Comparison of ENCODE assay signal across 9 cellular contexts in genomic region chrX:1502241-1502640, GRCh38. TPM values are rescaled to one million over a fixed set of nuclear protein-coding genes. Genes with fewer than 3 reads are reported as not detected.
DNase-seq lines count a peak whose midpoint lies in the region; ATAC-seq lines count a peak whose summit lies in the region.
"Had no signal": no experiment of that assay in that cellular context is flagged by ENCODE, and none has a peak within 500 bp of the region (broad histone marks: within the 10 kb centered on the region; RNA-seq: fewer than 3 reads in every experiment).

No MANE protein-coding gene starts in this region.

- H3K9me3 ChIP-seq in neuronal stem cell (replicated peaks in 1 of 2; ENCODE audit: control insufficient read depth in 2 of 2, insufficient read depth in 1 of 2, low read depth in 1 of 2, low read length in 2 of 2) (no peaks in the 10 kb centered on the region), trophoblast cell (ENCODE audit: insufficient read depth, low read depth, low read length) (no peaks in the 10 kb centered on the region)

- no peak overlapping the region for H3K4me3 ChIP-seq in neuronal stem cell (ENCODE audit: low read length in 2 of 2)
- H3K4me3 ChIP-seq in trophoblast cell (ENCODE audit: low read depth, low read length) = no peak overlapping the region

- H3K79me1 ChIP-seq in neuronal stem cell (ENCODE audit: low read depth, low read length) (no peaks in the 10 kb centered on the region), trophoblast cell (ENCODE audit: low read length) (no peaks in the 10 kb centered on the region)

- WGBS in neuronal stem cell (ENCODE audit: extremely low coverage in 2 of 2, insufficient read length in 2 of 2, insufficient replicate concordance in 1 of 2), 2 donors = no CpG with 5 or more reads among the region's 12 CpGs
- WGBS in trophoblast cell (ENCODE audit: extremely low coverage, insufficient coverage, insufficient read length) = no CpG with 5 or more reads among the region's 12 CpGs

- H2BK12ac ChIP-seq in neuronal stem cell (ENCODE audit: low read length) (no peak overlapping the region), trophoblast cell (ENCODE audit: low read length) (no peak overlapping the region)

- peak overlapping the region; percentile 42 for H3K27ac Mint-ChIP-seq in T-helper 2 cell treated with Interferon-gamma antibody and Interleukin-4, amounts not matched to agents 5 μg/mL and 100 μg/mL, for 36 hours

- H2BK5ac ChIP-seq in neuronal stem cell (ENCODE audit: low read length) (no peak overlapping the region), trophoblast cell (ENCODE audit: low read depth, low read length, poor library complexity) (no peak overlapping the region)

- H3K36me3 Mint-ChIP-seq in T-helper 2 cell treated with Interferon-gamma antibody and Interleukin-4, amounts not matched to agents 5 μg/mL and 100 μg/mL, for 36 hours (ENCODE audit: low read depth) = peaks cover 43% of the 10 kb centered on the region

- H3K4me2 ChIP-seq in neuronal stem cell (ENCODE audit: insufficient read depth, low read length, poor library complexity, severe bottlenecking) (no peak overlapping the region), trophoblast cell (ENCODE audit: low read length) (no peak overlapping the region)

- no peaks in the 10 kb centered on the region for H3K27me3 Mint-ChIP-seq in T-helper 2 cell treated with Interferon-gamma antibody and Interleukin-4, amounts not matched to agents 5 μg/mL and 100 μg/mL, for 36 hours (ENCODE audit: low read depth)

- no peak overlapping the region for H4K91ac ChIP-seq in neuronal stem cell (ENCODE audit: low read depth, low read length, poor library complexity)
- no peak overlapping the region for H4K91ac ChIP-seq in trophoblast cell (ENCODE audit: low read depth, low read length)

- H3K36me3 ChIP-seq in neuronal stem cell (replicated peaks in 1 of 2; ENCODE audit: control insufficient read depth in 2 of 2, insufficient read depth in 2 of 2, low read length in 2 of 2) (no peaks in the 10 kb centered on the region), trophoblast cell (ENCODE audit: control insufficient read depth in 1 of 2, insufficient read depth in 2 of 2, low read length in 2 of 2) (no peaks in the 10 kb centered on the region)

- H3K9ac ChIP-seq in neuronal stem cell (ENCODE audit: low read depth, low read length, poor library complexity) (no peak overlapping the region), trophoblast cell (ENCODE audit: low read length) (no peak overlapping the region)

- H4K8ac ChIP-seq in neuronal stem cell (ENCODE audit: low read depth, low read length) (no peak overlapping the region), trophoblast cell (ENCODE audit: low read depth, low read length) (no peak overlapping the region)

- DNase-seq in T-helper 2 cell treated with Interferon-gamma antibody and Interleukin-4, amounts not matched to agents 5 μg/mL and 100 μg/mL, for 36 hours (ENCODE audit: low spot score) = no peak
- DNase-seq in T-helper 2 cell (no peak), NAMALWA (ENCODE audit: low spot score) (peak; percentile 90), neuronal stem cell (ENCODE audit: low spot score) (no peak), trophoblast cell (no peak), Ammon's horn (ENCODE audit: low spot score) (no peak), NCI-H187 treated with DMSO at 0.1 percent for 48 hours (lab: John Stamatoyannopoulos, UW) (no peak)
- DNase-seq: mammary epithelial cell had no signal

- H2AFZ ChIP-seq in neuronal stem cell (ENCODE audit: low read length) (no peak overlapping the region), trophoblast cell (ENCODE audit: insufficient read depth, low read length, poor library complexity) (no peak overlapping the region)

- H4K12ac ChIP-seq in trophoblast cell (ENCODE audit: low read depth, low read length) = no peak overlapping the region

- H2AK5ac ChIP-seq in neuronal stem cell (ENCODE audit: low read depth, low read length) (peak overlapping the region; percentile 47), trophoblast cell (ENCODE audit: low read length) (no peak overlapping the region)

- H2BK120ac ChIP-seq in neuronal stem cell (ENCODE audit: low read depth, low read length) (no peak overlapping the region), trophoblast cell (ENCODE audit: insufficient read depth, low read length, poor library complexity) (no peak overlapping the region)

- ATAC-seq in GM21717 (IDR thresholded peaks at IDR 0.05; ENCODE audit: unreplicated experiment) = peak; percentile 32

- H3K18ac ChIP-seq in neuronal stem cell (ENCODE audit: low read length) (peak overlapping the region; percentile 33), trophoblast cell (ENCODE audit: low read length) (no peak overlapping the region)

- H3K27ac ChIP-seq in neuronal stem cell (replicated peaks; ENCODE audit: low read length) = no peak overlapping the region
- no peak overlapping the region for H3K27ac ChIP-seq in trophoblast cell (ENCODE audit: low read depth, low read length)

- peak overlapping the region; percentile 55 for H3K23ac ChIP-seq in neuronal stem cell (ENCODE audit: low read depth, low read length, poor library complexity)
- H3K23ac ChIP-seq in trophoblast cell (ENCODE audit: low read length) = no peak overlapping the region

- H3K14ac ChIP-seq in neuronal stem cell (ENCODE audit: low read length) (no peak overlapping the region), trophoblast cell (ENCODE audit: low read length) (no peak overlapping the region)

- H3K4me3 Mint-ChIP-seq in T-helper 2 cell treated with Interferon-gamma antibody and Interleukin-4, amounts not matched to agents 5 μg/mL and 100 μg/mL, for 36 hours = no peak overlapping the region

- H3K4me1 ChIP-seq in neuronal stem cell (ENCODE audit: control insufficient read depth in 2 of 2, insufficient read depth in 1 of 2, low read depth in 1 of 2, low read length in 2 of 2) (no peaks in the 10 kb centered on the region), trophoblast cell (ENCODE audit: control insufficient read depth in 1 of 2, insufficient read depth in 2 of 2, low read length in 2 of 2) (no peaks in the 10 kb centered on the region)

- no peaks in the 10 kb centered on the region for H3K79me2 ChIP-seq in trophoblast cell (ENCODE audit: control insufficient read depth, insufficient read depth, low read length, poor library complexity)

- H3K4ac ChIP-seq in neuronal stem cell (ENCODE audit: low read length) (no peak overlapping the region), trophoblast cell (ENCODE audit: low read depth, low read length) (no peak overlapping the region)

- H2BK15ac ChIP-seq in neuronal stem cell (ENCODE audit: low read length) = peak overlapping the region; percentile 58

- no peaks in the 10 kb centered on the region for H3K27me3 ChIP-seq in neuronal stem cell (ENCODE audit: control insufficient read depth in 3 of 3, insufficient read depth in 3 of 3, low read depth in 1 of 3, low read length in 3 of 3)
- no peaks in the 10 kb centered on the region for H3K27me3 ChIP-seq in trophoblast cell (ENCODE audit: insufficient read depth, low read length)

- H3K4me1 Mint-ChIP-seq in T-helper 2 cell treated with Interferon-gamma antibody and Interleukin-4, amounts not matched to agents 5 μg/mL and 100 μg/mL, for 36 hours (ENCODE audit: low read depth) = peaks cover 22% of the 10 kb centered on the region

- no peaks in the 10 kb centered on the region for H3K9me3 Mint-ChIP-seq in T-helper 2 cell treated with Interferon-gamma antibody and Interleukin-4, amounts not matched to agents 5 μg/mL and 100 μg/mL, for 36 hours

RNA-seq across cellular contexts. Expression of gene P2RY8, which starts 34.7 kb away (rescaled TPM):
- 0.26 TPM for polyA plus RNA-seq in neuronal stem cell (2013, experiment 1 of 2)
- polyA plus RNA-seq in neuronal stem cell (2013, experiment 2 of 2) = 0.29 TPM
- not detected in 2 replicates for polyA plus RNA-seq in trophoblast cell (2013)
- polyA plus RNA-seq: mammary epithelial cell had no signal

RNA-seq across cellular contexts. Expression of gene ASMTL, which starts 49.5 kb away (rescaled TPM):
- 52.5 TPM for polyA plus RNA-seq in neuronal stem cell (2013, experiment 1 of 2)
- 51.6 TPM for polyA plus RNA-seq in neuronal stem cell (2013, experiment 2 of 2)
- 25.0 and 26.2 TPM in 2 replicates for polyA plus RNA-seq in trophoblast cell (2013)
